In the genomic region with DNA sequence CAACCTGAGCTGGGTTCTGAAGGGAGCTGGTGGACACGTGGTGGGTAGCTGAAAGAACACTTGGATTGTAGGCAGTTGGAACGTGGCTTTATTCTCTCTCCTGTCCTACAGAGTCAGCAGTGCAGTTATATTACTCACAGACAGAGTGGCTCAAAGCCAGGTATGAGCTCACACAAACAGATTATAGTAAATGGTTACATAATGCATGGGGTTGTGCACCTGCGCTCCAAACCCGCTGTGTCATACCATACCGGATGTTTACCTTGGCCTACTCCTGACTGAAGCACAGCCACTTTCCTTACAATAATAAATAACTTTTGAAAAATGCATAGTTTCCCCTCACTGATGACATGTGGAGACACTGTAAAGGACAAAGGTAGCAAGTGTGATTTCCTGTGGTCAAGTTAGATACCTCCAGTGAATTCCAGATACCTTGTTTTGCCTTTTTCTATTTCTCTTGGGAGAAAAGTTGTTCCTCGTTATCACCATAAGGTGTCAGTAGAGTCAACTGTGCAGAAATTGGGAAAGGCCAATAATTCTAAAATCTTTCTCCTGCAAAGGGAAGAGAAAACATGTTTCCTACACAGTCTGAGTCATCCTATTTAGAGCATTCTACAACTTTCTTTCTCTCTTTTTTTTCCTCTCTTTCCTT, we compare ENCODE assay signal across 1 cellular context.
TF ChIP-seq lines count a peak whose summit lies in the region.

No MANE protein-coding gene starts in this region.

TF ChIP-seq in K562, 482 proteins besides CTCF, POLR2A, EP300 and RAD21 (continued from another document):
- TF ChIP-seq, protein P1, sequence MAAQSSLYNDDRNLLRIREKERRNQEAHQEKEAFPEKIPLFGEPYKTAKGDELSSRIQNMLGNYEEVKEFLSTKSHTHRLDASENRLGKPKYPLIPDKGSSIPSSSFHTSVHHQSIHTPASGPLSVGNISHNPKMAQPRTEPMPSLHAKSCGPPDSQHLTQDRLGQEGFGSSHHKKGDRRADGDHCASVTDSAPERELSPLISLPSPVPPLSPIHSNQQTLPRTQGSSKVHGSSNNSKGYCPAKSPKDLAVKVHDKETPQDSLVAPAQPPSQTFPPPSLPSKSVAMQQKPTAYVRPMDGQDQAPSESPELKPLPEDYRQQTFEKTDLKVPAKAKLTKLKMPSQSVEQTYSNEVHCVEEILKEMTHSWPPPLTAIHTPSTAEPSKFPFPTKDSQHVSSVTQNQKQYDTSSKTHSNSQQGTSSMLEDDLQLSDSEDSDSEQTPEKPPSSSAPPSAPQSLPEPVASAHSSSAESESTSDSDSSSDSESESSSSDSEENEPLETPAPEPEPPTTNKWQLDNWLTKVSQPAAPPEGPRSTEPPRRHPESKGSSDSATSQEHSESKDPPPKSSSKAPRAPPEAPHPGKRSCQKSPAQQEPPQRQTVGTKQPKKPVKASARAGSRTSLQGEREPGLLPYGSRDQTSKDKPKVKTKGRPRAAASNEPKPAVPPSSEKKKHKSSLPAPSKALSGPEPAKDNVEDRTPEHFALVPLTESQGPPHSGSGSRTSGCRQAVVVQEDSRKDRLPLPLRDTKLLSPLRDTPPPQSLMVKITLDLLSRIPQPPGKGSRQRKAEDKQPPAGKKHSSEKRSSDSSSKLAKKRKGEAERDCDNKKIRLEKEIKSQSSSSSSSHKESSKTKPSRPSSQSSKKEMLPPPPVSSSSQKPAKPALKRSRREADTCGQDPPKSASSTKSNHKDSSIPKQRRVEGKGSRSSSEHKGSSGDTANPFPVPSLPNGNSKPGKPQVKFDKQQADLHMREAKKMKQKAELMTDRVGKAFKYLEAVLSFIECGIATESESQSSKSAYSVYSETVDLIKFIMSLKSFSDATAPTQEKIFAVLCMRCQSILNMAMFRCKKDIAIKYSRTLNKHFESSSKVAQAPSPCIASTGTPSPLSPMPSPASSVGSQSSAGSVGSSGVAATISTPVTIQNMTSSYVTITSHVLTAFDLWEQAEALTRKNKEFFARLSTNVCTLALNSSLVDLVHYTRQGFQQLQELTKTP (IDR thresholded peaks at IDR 0.05; ENCODE audit: low read depth in 1 of 2, partially characterized antibody in 2 of 2), result no peak
- TF ChIP-seq CEBPB (tag; IDR thresholded peaks at IDR 0.05) (peak; percentile 72), CHD2 (IDR thresholded peaks at IDR 0.05; ENCODE audit: low read depth, low read length) (no peak), TRIM28 (IDR thresholded peaks at IDR 0.05) (peak; percentile 97), DACH1 (IDR thresholded peaks at IDR 0.05; ENCODE audit: partially characterized antibody) (no peak), BHLHE40 (IDR thresholded peaks at IDR 0.05; ENCODE audit: low read length) (no peak), ETV5 (CRISPR knock-in tag; IDR thresholded peaks at IDR 0.05; ENCODE audit: low read depth) (no peak), RNF2 (IDR thresholded peaks at IDR 0.05) (no peak), FOXK2 (conservative IDR thresholded peaks at IDR 0.05 in 1 of 2, IDR thresholded peaks at IDR 0.05 in 1 of 2; ENCODE audit: low read depth in 2 of 2) (no peak), TAL1 (IDR thresholded peaks at IDR 0.05) (no peak), TOE1 (IDR thresholded peaks at IDR 0.05; ENCODE audit: borderline replicate concordance) (no peak), TOE1 (CRISPR knock-in tag; IDR thresholded peaks at IDR 0.05; ENCODE audit: borderline replicate concordance, low read depth) (no peak), RAD51 (IDR thresholded peaks at IDR 0.05; ENCODE audit: borderline replicate concordance, low read depth) (no peak), TRIM24 (IDR thresholded peaks at IDR 0.05) (peak; percentile 18 to 79; a peak in 2 of 4 replicates), ERF (CRISPR knock-in tag; IDR thresholded peaks at IDR 0.05) (no peak)
- TF ChIP-seq, protein P2, sequence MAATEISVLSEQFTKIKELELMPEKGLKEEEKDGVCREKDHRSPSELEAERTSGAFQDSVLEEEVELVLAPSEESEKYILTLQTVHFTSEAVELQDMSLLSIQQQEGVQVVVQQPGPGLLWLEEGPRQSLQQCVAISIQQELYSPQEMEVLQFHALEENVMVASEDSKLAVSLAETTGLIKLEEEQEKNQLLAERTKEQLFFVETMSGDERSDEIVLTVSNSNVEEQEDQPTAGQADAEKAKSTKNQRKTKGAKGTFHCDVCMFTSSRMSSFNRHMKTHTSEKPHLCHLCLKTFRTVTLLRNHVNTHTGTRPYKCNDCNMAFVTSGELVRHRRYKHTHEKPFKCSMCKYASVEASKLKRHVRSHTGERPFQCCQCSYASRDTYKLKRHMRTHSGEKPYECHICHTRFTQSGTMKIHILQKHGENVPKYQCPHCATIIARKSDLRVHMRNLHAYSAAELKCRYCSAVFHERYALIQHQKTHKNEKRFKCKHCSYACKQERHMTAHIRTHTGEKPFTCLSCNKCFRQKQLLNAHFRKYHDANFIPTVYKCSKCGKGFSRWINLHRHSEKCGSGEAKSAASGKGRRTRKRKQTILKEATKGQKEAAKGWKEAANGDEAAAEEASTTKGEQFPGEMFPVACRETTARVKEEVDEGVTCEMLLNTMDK (IDR thresholded peaks at IDR 0.05; ENCODE audit: borderline replicate concordance, insufficient read depth, low read depth, low read length, poor library complexity, severe bottlenecking), result no peak
- TF ChIP-seq, protein P3, sequence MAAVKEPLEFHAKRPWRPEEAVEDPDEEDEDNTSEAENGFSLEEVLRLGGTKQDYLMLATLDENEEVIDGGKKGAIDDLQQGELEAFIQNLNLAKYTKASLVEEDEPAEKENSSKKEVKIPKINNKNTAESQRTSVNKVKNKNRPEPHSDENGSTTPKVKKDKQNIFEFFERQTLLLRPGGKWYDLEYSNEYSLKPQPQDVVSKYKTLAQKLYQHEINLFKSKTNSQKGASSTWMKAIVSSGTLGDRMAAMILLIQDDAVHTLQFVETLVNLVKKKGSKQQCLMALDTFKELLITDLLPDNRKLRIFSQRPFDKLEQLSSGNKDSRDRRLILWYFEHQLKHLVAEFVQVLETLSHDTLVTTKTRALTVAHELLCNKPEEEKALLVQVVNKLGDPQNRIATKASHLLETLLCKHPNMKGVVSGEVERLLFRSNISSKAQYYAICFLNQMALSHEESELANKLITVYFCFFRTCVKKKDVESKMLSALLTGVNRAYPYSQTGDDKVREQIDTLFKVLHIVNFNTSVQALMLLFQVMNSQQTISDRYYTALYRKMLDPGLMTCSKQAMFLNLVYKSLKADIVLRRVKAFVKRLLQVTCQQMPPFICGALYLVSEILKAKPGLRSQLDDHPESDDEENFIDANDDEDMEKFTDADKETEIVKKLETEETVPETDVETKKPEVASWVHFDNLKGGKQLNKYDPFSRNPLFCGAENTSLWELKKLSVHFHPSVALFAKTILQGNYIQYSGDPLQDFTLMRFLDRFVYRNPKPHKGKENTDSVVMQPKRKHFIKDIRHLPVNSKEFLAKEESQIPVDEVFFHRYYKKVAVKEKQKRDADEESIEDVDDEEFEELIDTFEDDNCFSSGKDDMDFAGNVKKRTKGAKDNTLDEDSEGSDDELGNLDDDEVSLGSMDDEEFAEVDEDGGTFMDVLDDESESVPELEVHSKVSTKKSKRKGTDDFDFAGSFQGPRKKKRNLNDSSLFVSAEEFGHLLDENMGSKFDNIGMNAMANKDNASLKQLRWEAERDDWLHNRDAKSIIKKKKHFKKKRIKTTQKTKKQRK (IDR thresholded peaks at IDR 0.05; ENCODE audit: borderline replicate concordance, low read depth, low read length), result peak; percentile 91
- TF ChIP-seq, protein P4, sequence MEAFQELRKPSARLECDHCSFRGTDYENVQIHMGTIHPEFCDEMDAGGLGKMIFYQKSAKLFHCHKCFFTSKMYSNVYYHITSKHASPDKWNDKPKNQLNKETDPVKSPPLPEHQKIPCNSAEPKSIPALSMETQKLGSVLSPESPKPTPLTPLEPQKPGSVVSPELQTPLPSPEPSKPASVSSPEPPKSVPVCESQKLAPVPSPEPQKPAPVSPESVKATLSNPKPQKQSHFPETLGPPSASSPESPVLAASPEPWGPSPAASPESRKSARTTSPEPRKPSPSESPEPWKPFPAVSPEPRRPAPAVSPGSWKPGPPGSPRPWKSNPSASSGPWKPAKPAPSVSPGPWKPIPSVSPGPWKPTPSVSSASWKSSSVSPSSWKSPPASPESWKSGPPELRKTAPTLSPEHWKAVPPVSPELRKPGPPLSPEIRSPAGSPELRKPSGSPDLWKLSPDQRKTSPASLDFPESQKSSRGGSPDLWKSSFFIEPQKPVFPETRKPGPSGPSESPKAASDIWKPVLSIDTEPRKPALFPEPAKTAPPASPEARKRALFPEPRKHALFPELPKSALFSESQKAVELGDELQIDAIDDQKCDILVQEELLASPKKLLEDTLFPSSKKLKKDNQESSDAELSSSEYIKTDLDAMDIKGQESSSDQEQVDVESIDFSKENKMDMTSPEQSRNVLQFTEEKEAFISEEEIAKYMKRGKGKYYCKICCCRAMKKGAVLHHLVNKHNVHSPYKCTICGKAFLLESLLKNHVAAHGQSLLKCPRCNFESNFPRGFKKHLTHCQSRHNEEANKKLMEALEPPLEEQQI (IDR thresholded peaks at IDR 0.05), result peak; percentile 25; the same call in 1 of the 2 replicates
- TF ChIP-seq, protein P5, sequence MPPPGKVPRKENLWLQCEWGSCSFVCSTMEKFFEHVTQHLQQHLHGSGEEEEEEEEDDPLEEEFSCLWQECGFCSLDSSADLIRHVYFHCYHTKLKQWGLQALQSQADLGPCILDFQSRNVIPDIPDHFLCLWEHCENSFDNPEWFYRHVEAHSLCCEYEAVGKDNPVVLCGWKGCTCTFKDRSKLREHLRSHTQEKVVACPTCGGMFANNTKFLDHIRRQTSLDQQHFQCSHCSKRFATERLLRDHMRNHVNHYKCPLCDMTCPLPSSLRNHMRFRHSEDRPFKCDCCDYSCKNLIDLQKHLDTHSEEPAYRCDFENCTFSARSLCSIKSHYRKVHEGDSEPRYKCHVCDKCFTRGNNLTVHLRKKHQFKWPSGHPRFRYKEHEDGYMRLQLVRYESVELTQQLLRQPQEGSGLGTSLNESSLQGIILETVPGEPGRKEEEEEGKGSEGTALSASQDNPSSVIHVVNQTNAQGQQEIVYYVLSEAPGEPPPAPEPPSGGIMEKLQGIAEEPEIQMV (tag; conservative IDR thresholded peaks at IDR 0.05; ENCODE audit: low read depth), result no peak
